Comparison of ENCODE assay signal across 10 cellular contexts in genomic region chr16:89473791-89474414, GRCh38. TPM values are rescaled to one million over a fixed set of nuclear protein-coding genes. Genes with fewer than 3 reads are reported as not detected.
DNase-seq lines count a peak whose midpoint lies in the region; ATAC-seq and TF ChIP-seq lines count a peak whose summit lies in the region.
"Had no signal": no experiment of that assay in that cellular context is flagged by ENCODE, and none has a peak within 500 bp of the region (broad histone marks: within the 10 kb centered on the region; RNA-seq: fewer than 3 reads in every experiment).

No MANE protein-coding gene starts in this region.

- H3K27me3 Mint-ChIP-seq in T-helper 2 cell treated with Interferon-gamma antibody and Interleukin-4, amounts not matched to agents 5 μg/mL and 100 μg/mL, for 36 hours (ENCODE audit: low read depth): no peaks in the 10 kb centered on the region

- H3K4me3 Mint-ChIP-seq in T-helper 2 cell treated with Interferon-gamma antibody and Interleukin-4, amounts not matched to agents 5 μg/mL and 100 μg/mL, for 36 hours: peak overlapping the region; percentile 63

- no peak overlapping the region for H2AFZ ChIP-seq in smooth muscle cell (ENCODE audit: low read depth)

- no peak overlapping the region for H3K4me2 ChIP-seq in smooth muscle cell

- H3K9me3 Mint-ChIP-seq in T-helper 2 cell treated with Interferon-gamma antibody and Interleukin-4, amounts not matched to agents 5 μg/mL and 100 μg/mL, for 36 hours: no peaks in the 10 kb centered on the region

- peaks cover 27% of the 10 kb centered on the region for H3F3A ChIP-seq in smooth muscle cell (ENCODE audit: low read depth)

- no peak overlapping the region for H3K4me3 ChIP-seq in smooth muscle cell
- H3K4me3 ChIP-seq: GM12878, left ventricle myocardium inferior had no signal

- no peak for TF ChIP-seq POLR2A in GM18505 (IDR thresholded peaks at IDR 0.05; ENCODE audit: borderline replicate concordance, extremely low read depth, insufficient read depth, insufficient read length)

- H4K20me1 ChIP-seq in smooth muscle cell (ENCODE audit: low read depth): peaks cover 100% of the 10 kb centered on the region

- peak overlapping the region; percentile 89 for H3K27ac ChIP-seq in smooth muscle cell (ENCODE audit: low read depth)
- H3K27ac ChIP-seq: left ventricle myocardium inferior had no signal

- H3K4me1 Mint-ChIP-seq in T-helper 2 cell treated with Interferon-gamma antibody and Interleukin-4, amounts not matched to agents 5 μg/mL and 100 μg/mL, for 36 hours (ENCODE audit: low read depth): peaks cover 68% of the 10 kb centered on the region

- peak overlapping the region; percentile 67 for H3K27ac Mint-ChIP-seq in T-helper 2 cell treated with Interferon-gamma antibody and Interleukin-4, amounts not matched to agents 5 μg/mL and 100 μg/mL, for 36 hours

- peaks cover 23% of the 10 kb centered on the region for H3K36me3 Mint-ChIP-seq in T-helper 2 cell treated with Interferon-gamma antibody and Interleukin-4, amounts not matched to agents 5 μg/mL and 100 μg/mL, for 36 hours (ENCODE audit: low read depth)

- in situ Hi-C loops in GM13977 (cut with MboI; ENCODE audit: low pct_unique_long_range_greater_than_20kb, low sequenced_read_pairs, unreplicated experiment): no loop called here

- no peaks in the 10 kb centered on the region for H3K27me3 ChIP-seq in smooth muscle cell (ENCODE audit: low read depth)

- no peak for TF ChIP-seq CTCF in smooth muscle cell (IDR thresholded peaks at IDR 0.05; ENCODE audit: borderline replicate concordance, insufficient read depth, poor library complexity, severe bottlenecking)
- TF ChIP-seq CTCF in GM13977 (IDR thresholded peaks at IDR 0.05; ENCODE audit: extremely low read depth, insufficient read depth, missing control alignments): no peak

- no peak for ATAC-seq in GM18505 (IDR thresholded peaks at IDR 0.05; ENCODE audit: unreplicated experiment)
- no peak for ATAC-seq in HG02571 (IDR thresholded peaks at IDR 0.05; ENCODE audit: unreplicated experiment)
- ATAC-seq: GM12878 had no signal

- no peaks in the 10 kb centered on the region for H3K36me3 ChIP-seq in smooth muscle cell (ENCODE audit: low read depth)
- H3K36me3 ChIP-seq: left ventricle myocardium inferior had no signal

- 66% methylated on average over 9 of the region's 9 CpGs for WGBS in smooth muscle cell (ENCODE audit: low lambda C conversion rate)

- H3K9me3 ChIP-seq in smooth muscle cell (replicated peaks; ENCODE audit: low read depth): no peaks in the 10 kb centered on the region
- H3K9me3 ChIP-seq: left ventricle myocardium inferior had no signal

- peaks cover 13% of the 10 kb centered on the region for H3K4me1 ChIP-seq in smooth muscle cell (ENCODE audit: low read depth)

- DNase-seq in HuH-7 (ENCODE audit: low spot score) (peak; percentile 59), fibroblast of gingiva (ENCODE audit: low read depth) (peak; percentile 45), smooth muscle cell (lab: John Stamatoyannopoulos, UW; ENCODE audit: unreplicated experiment) (no peak), GM13977 (ENCODE audit: low spot score) (no peak)
- DNase-seq in T-helper 2 cell treated with Interferon-gamma antibody and Interleukin-4, amounts not matched to agents 5 μg/mL and 100 μg/mL, for 36 hours (ENCODE audit: low spot score): no peak
- DNase-seq: left ventricle myocardium inferior; stimulated activated CD4-positive, alpha-beta T cell treated with anti-CD3 and anti-CD28 coated beads, Interleukin-2, amount 100 ng/mL, for 48 hours had no signal

- no peak overlapping the region for H3K9ac ChIP-seq in smooth muscle cell (ENCODE audit: low read depth)

- peaks cover 100% of the 10 kb centered on the region for H3K79me2 ChIP-seq in smooth muscle cell (ENCODE audit: low read depth)

RNA-seq across cellular contexts. Expression of gene ANKRD11, which starts 16.5 kb away (rescaled TPM):
- total RNA-seq in smooth muscle cell: 31.5 and 43.2 TPM in 2 replicates
- polyA plus RNA-seq in smooth muscle cell: 105 and 118 TPM in 2 replicates

RNA-seq across cellular contexts. Expression of gene SPG7, which starts 34.3 kb away (rescaled TPM):
- total RNA-seq in smooth muscle cell: 49.3 and 94.6 TPM in 2 replicates
- 61.4 and 75.4 TPM in 2 replicates for polyA plus RNA-seq in smooth muscle cell

Comparison
In these comparisons a context has a peak if more than half of its experiments do, and no peak if none do; other contexts are left out.
1. DNase-seq: peak in HuH-7 (single experiment) and fibroblast of gingiva (single experiment); none in T-helper 2 cell treated with Interferon-gamma antibody and Interleukin-4, amounts not matched to agents 5 μg/mL and 100 μg/mL, for 36 hours (single experiment), smooth muscle cell (single experiment) and GM13977 (single experiment).